In the genomic region with DNA sequence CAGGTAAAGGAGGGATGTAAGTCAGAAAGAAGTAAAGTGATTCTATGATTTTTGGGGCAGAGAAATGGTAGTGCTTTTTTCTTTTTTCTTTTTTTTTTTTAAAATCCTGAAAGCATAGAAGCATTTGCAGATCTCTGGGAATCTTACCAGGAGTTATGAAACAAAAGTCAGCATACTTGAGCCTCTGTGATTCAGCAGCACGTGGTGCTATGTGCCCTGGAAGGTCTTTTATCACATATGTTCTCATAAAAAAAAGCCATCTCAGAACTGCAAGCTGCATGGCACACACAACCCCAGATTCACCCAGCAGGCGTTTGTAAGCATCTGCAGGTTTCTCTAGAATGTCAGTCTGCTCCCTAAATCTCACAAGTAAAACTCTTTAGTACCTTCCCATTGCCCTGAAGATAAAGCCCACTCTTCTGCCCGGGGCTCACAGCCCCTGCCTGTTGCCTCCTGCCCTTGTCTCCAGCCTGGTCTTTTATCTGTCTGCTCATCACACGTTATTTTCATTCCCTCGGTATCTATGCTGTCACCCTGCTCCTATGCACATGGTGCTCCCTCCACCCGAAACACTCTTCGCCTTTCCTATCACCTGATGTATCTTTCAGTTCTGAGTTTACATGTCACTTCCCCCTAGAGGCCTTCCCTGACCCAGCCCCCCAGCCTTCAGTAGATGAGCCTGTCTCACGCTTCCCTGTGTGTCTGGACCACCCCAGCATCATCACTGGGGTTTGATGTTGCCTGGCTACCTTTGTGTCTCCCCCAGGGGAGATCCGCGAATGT, we compare ENCODE assay signal across 9 cellular contexts.
DNase-seq lines count a peak whose midpoint lies in the region; ATAC-seq lines count a peak whose summit lies in the region.
"Had no signal": no experiment of that assay in that cellular context is flagged by ENCODE, and none has a peak within 500 bp of the region (broad histone marks: within the 10 kb centered on the region; RNA-seq: fewer than 3 reads in every experiment).

No MANE protein-coding gene starts in this region.

- no peaks in the 10 kb centered on the region for H3K4me1 Mint-ChIP-seq in activated naive CD8-positive, alpha-beta T cell treated with anti-CD3 and anti-CD28 coated beads for 36 hours

- no peak overlapping the region for H3K4me3 Mint-ChIP-seq in activated naive CD8-positive, alpha-beta T cell treated with anti-CD3 and anti-CD28 coated beads for 36 hours

- H3K27ac ChIP-seq in trophoblast cell (ENCODE audit: low read depth, low read length) = no peak overlapping the region
- H3K27ac ChIP-seq: heart left ventricle had no signal

- H3K27me3 Mint-ChIP-seq in activated naive CD8-positive, alpha-beta T cell treated with anti-CD3 and anti-CD28 coated beads for 36 hours = no peaks in the 10 kb centered on the region

- no peak overlapping the region for H3K4ac ChIP-seq in trophoblast cell (ENCODE audit: low read depth, low read length)

- peaks cover 3% of the 10 kb centered on the region for H3K9me3 ChIP-seq in trophoblast cell (ENCODE audit: insufficient read depth, low read depth, low read length)
- H3K9me3 ChIP-seq: heart left ventricle had no signal

- H3K79me1 ChIP-seq in trophoblast cell (ENCODE audit: low read length) = no peaks in the 10 kb centered on the region

- no peak overlapping the region for H2AK5ac ChIP-seq in trophoblast cell (ENCODE audit: low read length)

- no peak overlapping the region for H2BK12ac ChIP-seq in trophoblast cell (ENCODE audit: low read length)

- peaks cover 2 to 5% of the 10 kb centered on the region in 2 experiments for H3K4me1 ChIP-seq in trophoblast cell (ENCODE audit: control insufficient read depth in 1 of 2, insufficient read depth in 2 of 2, low read length in 2 of 2)

- H3K14ac ChIP-seq in trophoblast cell (ENCODE audit: low read length) = no peak overlapping the region

- no peaks in the 10 kb centered on the region for H3K36me3 ChIP-seq in trophoblast cell (ENCODE audit: control insufficient read depth in 1 of 2, insufficient read depth in 2 of 2, low read length in 2 of 2)
- H3K36me3 ChIP-seq: heart left ventricle had no signal

- H4K12ac ChIP-seq in trophoblast cell (ENCODE audit: low read depth, low read length) = no peak overlapping the region

- no CpG with 5 or more reads among the region's 10 CpGs for WGBS in trophoblast cell (ENCODE audit: extremely low coverage, insufficient coverage, insufficient read length)

- no peak overlapping the region for H4K8ac ChIP-seq in trophoblast cell (ENCODE audit: low read depth, low read length)

- no peak overlapping the region for H3K18ac ChIP-seq in trophoblast cell (ENCODE audit: low read length)

- no peak overlapping the region for H2BK5ac ChIP-seq in trophoblast cell (ENCODE audit: low read depth, low read length, poor library complexity)

- no peak overlapping the region for H3K9ac ChIP-seq in trophoblast cell (ENCODE audit: low read length)

- H3K36me3 Mint-ChIP-seq in activated naive CD8-positive, alpha-beta T cell treated with anti-CD3 and anti-CD28 coated beads for 36 hours = no peaks in the 10 kb centered on the region

- H2AFZ ChIP-seq in trophoblast cell (ENCODE audit: insufficient read depth, low read length, poor library complexity) = no peak overlapping the region

- no peak overlapping the region for H3K27ac Mint-ChIP-seq in activated naive CD8-positive, alpha-beta T cell treated with anti-CD3 and anti-CD28 coated beads for 36 hours

- H3K79me2 ChIP-seq in trophoblast cell (ENCODE audit: control insufficient read depth, insufficient read depth, low read length, poor library complexity) = no peaks in the 10 kb centered on the region

- ATAC-seq in GM18867 (IDR thresholded peaks at IDR 0.05; ENCODE audit: unreplicated experiment) (peak; percentile 82), HG02852 (IDR thresholded peaks at IDR 0.05; ENCODE audit: unreplicated experiment) (peak; percentile 92)

- no peaks in the 10 kb centered on the region for H3K27me3 ChIP-seq in trophoblast cell (ENCODE audit: insufficient read depth, low read length)

- no peak overlapping the region for H3K4me3 ChIP-seq in trophoblast cell (ENCODE audit: low read depth, low read length)
- H3K4me3 ChIP-seq: heart left ventricle had no signal

- no peaks in the 10 kb centered on the region for H3K9me3 Mint-ChIP-seq in activated naive CD8-positive, alpha-beta T cell treated with anti-CD3 and anti-CD28 coated beads for 36 hours

- no peak overlapping the region for H3K23ac ChIP-seq in trophoblast cell (ENCODE audit: low read length)

- peak; percentile 56 for DNase-seq in amniotic stem cell (lab: John Stamatoyannopoulos, UW)
- DNase-seq in trophoblast cell = peak; percentile 72 to 86
- no peak for DNase-seq in activated naive CD8-positive, alpha-beta T cell treated with anti-CD3 and anti-CD28 coated beads for 36 hours
- no peak for DNase-seq in SIG-M5 (lab: John Stamatoyannopoulos, UW)
- no peak for DNase-seq in glomerular visceral epithelial cell (ENCODE audit: extremely low spot score)
- no peak for DNase-seq in OCI-M2 (lab: John Stamatoyannopoulos, UW; ENCODE audit: unreplicated experiment)
- DNase-seq: heart left ventricle had no signal

- H4K91ac ChIP-seq in trophoblast cell (ENCODE audit: low read depth, low read length) = no peak overlapping the region

- H3K4me2 ChIP-seq in trophoblast cell (ENCODE audit: low read length) = no peak overlapping the region

- H2BK120ac ChIP-seq in trophoblast cell (ENCODE audit: insufficient read depth, low read length, poor library complexity) = no peak overlapping the region

Comparison
In these comparisons a context has a peak if more than half of its experiments do, and no peak if none do; other contexts are left out.
1. DNase-seq: peak in amniotic stem cell (single experiment) and trophoblast cell (2 of 2); none in activated naive CD8-positive, alpha-beta T cell treated with anti-CD3 and anti-CD28 coated beads for 36 hours (single experiment), SIG-M5 (single experiment), glomerular visceral epithelial cell (single experiment) and OCI-M2 (single experiment).